Comparison of ENCODE assay signal across 8 cellular contexts in the genomic region with DNA sequence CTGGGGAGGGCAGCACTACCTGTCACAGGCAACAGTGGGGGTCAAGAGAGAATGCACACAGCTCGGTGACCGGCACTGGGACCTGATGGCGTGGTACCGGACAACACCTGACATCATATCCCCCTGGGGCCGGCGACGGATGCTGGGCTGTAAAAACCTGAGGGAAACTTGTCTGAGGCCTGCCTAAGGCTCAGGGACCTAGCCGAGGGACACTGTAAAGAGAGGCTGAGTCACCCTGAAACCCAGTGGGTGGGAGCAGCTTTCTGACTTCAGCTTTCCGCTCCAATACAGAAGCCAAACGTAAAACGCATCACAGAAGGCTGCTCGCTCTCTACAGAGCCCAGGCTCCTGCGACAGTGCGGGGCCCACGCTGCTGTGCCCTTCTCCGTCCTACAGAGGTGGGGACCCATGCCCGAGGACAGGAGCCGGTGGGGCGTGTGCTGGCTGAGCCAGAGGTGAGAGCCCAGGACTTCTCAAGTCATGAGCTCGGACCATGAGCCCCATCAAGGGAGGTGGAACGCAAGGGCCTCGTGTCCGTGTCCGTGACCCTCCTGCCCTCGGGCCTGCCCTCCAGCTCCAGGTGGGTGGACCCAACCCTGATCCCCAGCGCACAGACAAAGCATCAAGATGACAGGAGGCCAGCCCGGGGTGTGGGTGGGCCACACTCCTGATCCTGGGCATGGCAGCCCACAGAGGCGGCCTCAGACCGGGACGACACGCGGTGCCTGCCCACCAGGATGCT. TPM values are rescaled to one million over a fixed set of nuclear protein-coding genes. Genes with fewer than 3 reads are reported as not detected.
DNase-seq lines count a peak whose midpoint lies in the region; ATAC-seq and TF ChIP-seq lines count a peak whose summit lies in the region.

No MANE protein-coding gene starts in this region.

- POLR2A ChIA-PET in T-cell (lab: Charles Lee) = interaction anchor here in 1 of 2 donors (0.6 kb wide), 1 partner anchor 34 kb away, joined by 9 read pairs; no protein-coding TSS in a partner anchor

- H3K27me3 Mint-ChIP-seq in T-cell (no peaks in the 10 kb centered on the region), chondrocyte (ENCODE audit: low read depth) (no peaks in the 10 kb centered on the region)

- no peaks in the 10 kb centered on the region for H3K36me3 ChIP-seq in skeletal muscle satellite cell (ENCODE audit: insufficient read depth, low read length)

- H3K9me3 ChIP-seq in skeletal muscle satellite cell (replicated peaks; ENCODE audit: low read length) = no peaks in the 10 kb centered on the region

- H3K9ac ChIP-seq in skeletal muscle satellite cell (ENCODE audit: low read depth, low read length) = peak overlapping the region; percentile 51

- no peak overlapping the region for H3K4me3 ChIP-seq in skeletal muscle satellite cell (ENCODE audit: low read length)

- H3K9me3 Mint-ChIP-seq in T-cell (no peaks in the 10 kb centered on the region), chondrocyte (ENCODE audit: low read depth) (no peaks in the 10 kb centered on the region)

- H3K4me1 Mint-ChIP-seq in T-cell (peaks cover 45 to 81% (median 58%) of the 10 kb centered on the region in 3 donors), chondrocyte (ENCODE audit: low read depth) (peaks cover 27% of the 10 kb centered on the region)

- CTCF ChIA-PET in T-cell (lab: Charles Lee) = no interaction called here

- in situ Hi-C loops in GM13976 (cut with MboI; ENCODE audit: low sequenced_read_pairs, unreplicated experiment) = no loop called here

- peak overlapping the region in 2 of 3 donors; percentile 1 to 47 for H3K4me3 Mint-ChIP-seq in T-cell
- no peak overlapping the region for H3K4me3 Mint-ChIP-seq in chondrocyte (ENCODE audit: unreplicated experiment)

- peaks cover 3% of the 10 kb centered on the region for H3K36me3 Mint-ChIP-seq in T-cell
- H3K36me3 Mint-ChIP-seq in chondrocyte (ENCODE audit: low read depth) = no peaks in the 10 kb centered on the region

- peak overlapping the region; percentile 50 for H3K4me2 ChIP-seq in skeletal muscle satellite cell (ENCODE audit: low read length)

- H3K27me3 ChIP-seq in skeletal muscle satellite cell (ENCODE audit: control insufficient read depth, insufficient read depth, low read length) = peaks cover 6% of the 10 kb centered on the region

- H3K27ac Mint-ChIP-seq in T-cell (peak overlapping the region; percentile 22 to 43), chondrocyte (ENCODE audit: unreplicated experiment) (no peak overlapping the region)

- H3K4me1 ChIP-seq in skeletal muscle satellite cell (ENCODE audit: control insufficient read depth, insufficient read depth, low read length) = peaks cover 62% of the 10 kb centered on the region

- peak; percentile 95 for DNase-seq in GM13976 (ENCODE audit: low spot score)
- peak in 1 of 34 experiments; percentile 25 for DNase-seq in T-cell
- DNase-seq in chondrocyte (ENCODE audit: low spot score) = peak; percentile 82
- no peak for DNase-seq in NCI-H2107 treated with DMSO at 0.1 percent for 48 hours (lab: John Stamatoyannopoulos, UW; ENCODE audit: unreplicated experiment)
- no peak for DNase-seq in HUDEP-2 (lab: John Stamatoyannopoulos, UW; ENCODE audit: unreplicated experiment in 76 of 76)
- DNase-seq in NCI-H2029 (lab: John Stamatoyannopoulos, UW) = no peak

- TF ChIP-seq CTCF in GM13976 (IDR thresholded peaks at IDR 0.05; ENCODE audit: borderline replicate concordance, control extremely low read depth, extremely low read depth, insufficient read depth, missing control alignments) (no peak), chondrocyte (IDR thresholded peaks at IDR 0.05) (no peak)

- ATAC-seq in GM21825 (IDR thresholded peaks at IDR 0.05; ENCODE audit: unreplicated experiment) = peak; percentile 63
- peak; percentile 37 to 63 (median 58) for ATAC-seq in T-cell (replicated peaks in 1 of 4)

RNA-seq across cellular contexts. Expression of a gene that starts 5.3 kb away (rescaled TPM):
- total RNA-seq in T-cell = 100 to 1,000 TPM in 4 of 5 donors, 10 to 100 TPM in 1; 81.0 to 161 (median 137) TPM
- total RNA-seq in chondrocyte = 16.1 to 19.0 TPM (median 17.5 TPM) in 3 replicates
- 15.0 and 18.1 TPM in 2 replicates for total RNA-seq in skeletal muscle satellite cell (2012; rRNA removed)

RNA-seq across cellular contexts. Expression of a gene that starts 47.9 kb away (rescaled TPM):
- total RNA-seq in T-cell (10 to 100 TPM in 2 of 5 donors, 1 to 10 TPM in 3; 1.3 to 13.3 (median 7.9) TPM), chondrocyte (2.1 to 8.1 TPM (median 5.8 TPM) in 3 replicates)
- total RNA-seq in skeletal muscle satellite cell (2012; rRNA removed) = under 0.01 and 1.3 TPM in 2 replicates

RNA-seq across cellular contexts. Expression of a gene that starts 54.0 kb away (rescaled TPM):
- total RNA-seq in T-cell (1 to 10 TPM in 3 of 5 donors, under 1 TPM in 2; 0.28 to 9.0 (median 7.9) TPM), chondrocyte (0.87 to 1.5 TPM (median 1.1 TPM) in 3 replicates)
- under 0.01 and 0.25 TPM in 2 replicates for total RNA-seq in skeletal muscle satellite cell (2012; rRNA removed)

Comparison
In these comparisons a context has a peak if more than half of its experiments do, and no peak if none do; other contexts are left out.
1. DNase-seq: peak in GM13976 (single experiment) and chondrocyte (single experiment); none in NCI-H2107 treated with DMSO at 0.1 percent for 48 hours (single experiment), HUDEP-2 (0 of 76) and NCI-H2029 (single experiment).